In genomic region chr9:86947146-86948081, GRCh38 we compare ENCODE assay signal across 8 cellular contexts. TPM values are rescaled to one million over a fixed set of nuclear protein-coding genes. Genes with fewer than 3 reads are reported as not detected.
DNase-seq lines count a peak whose midpoint lies in the region; ATAC-seq lines count a peak whose summit lies in the region.

Gene GAS1 (minus strand): TSS chr9:86947506. CDS start chr9:86946779, 727 bp downstream.

- H3K27ac Mint-ChIP-seq in activated CD4-positive, alpha-beta T cell treated with anti-CD3 and anti-CD28 coated beads, Interleukin-2, amount 10 ng/mL, durations not matched to agents 7 days and 5 days: peak within 1 kb of the TSS; percentile 80

- POLR2A ChIA-PET in activated CD4-positive, alpha-beta T cell treated with anti-CD3 and anti-CD28 coated beads, Interleukin-2, amount 10 ng/mL, durations not matched to agents 7 days and 5 days (lab: Charles Lee): interaction anchor here (0.6 to 0.7 kb wide), 2 partner anchors 363 to 849 kb away, joined by 3 to 5 read pairs; no protein-coding TSS in a partner anchor

- peaks cover 3% of the 10 kb centered on the region for H3K36me3 Mint-ChIP-seq in activated CD4-positive, alpha-beta T cell treated with anti-CD3 and anti-CD28 coated beads, Interleukin-2, amount 10 ng/mL, durations not matched to agents 7 days and 5 days (ENCODE audit: low read depth)

- CTCF ChIA-PET in activated CD4-positive, alpha-beta T cell treated with anti-CD3 and anti-CD28 coated beads, Interleukin-2, amount 10 ng/mL, durations not matched to agents 7 days and 5 days (lab: Charles Lee): no interaction called here

- DNase-seq in NCI-H2196 treated with DMSO at 0.1 percent for 48 hours (lab: John Stamatoyannopoulos, UW; ENCODE audit: unreplicated experiment): peak; percentile 35
- peak; percentile 77 for DNase-seq in activated CD4-positive, alpha-beta T cell treated with anti-CD3 and anti-CD28 coated beads, Interleukin-2, amount 10 ng/mL, durations not matched to agents 7 days and 5 days
- DNase-seq in dermis blood vessel endothelial cell: peak; percentile 90
- peak; percentile 79 for DNase-seq in left lobe of liver (ENCODE audit: low spot score)
- peak; percentile 58 for DNase-seq in stimulated activated CD4-positive, alpha-beta T cell treated with anti-CD3 and anti-CD28 coated beads, Interleukin-1b, Interleukin-23, amount 100 ng/mL, for 48 hours

- ATAC-seq in GM18498 (IDR thresholded peaks at IDR 0.05; ENCODE audit: unreplicated experiment) (peak; percentile 69), HG02885 (IDR thresholded peaks at IDR 0.05; ENCODE audit: poor library complexity, unreplicated experiment) (peak; percentile 52), left lobe of liver (peak; percentile 72), HG03039 (IDR thresholded peaks at IDR 0.05; ENCODE audit: unreplicated experiment) (no peak)

- peaks cover 32% of the 10 kb centered on the region for H3K27me3 Mint-ChIP-seq in activated CD4-positive, alpha-beta T cell treated with anti-CD3 and anti-CD28 coated beads, Interleukin-2, amount 10 ng/mL, durations not matched to agents 7 days and 5 days

- H3K4me1 Mint-ChIP-seq in activated CD4-positive, alpha-beta T cell treated with anti-CD3 and anti-CD28 coated beads, Interleukin-2, amount 10 ng/mL, durations not matched to agents 7 days and 5 days: peaks cover 21% of the 10 kb centered on the region

- H3K9me3 Mint-ChIP-seq in activated CD4-positive, alpha-beta T cell treated with anti-CD3 and anti-CD28 coated beads, Interleukin-2, amount 10 ng/mL, durations not matched to agents 7 days and 5 days: peaks cover 9% of the 10 kb centered on the region

- peak within 1 kb of the TSS; percentile 79 for H3K4me3 Mint-ChIP-seq in activated CD4-positive, alpha-beta T cell treated with anti-CD3 and anti-CD28 coated beads, Interleukin-2, amount 10 ng/mL, durations not matched to agents 7 days and 5 days

RNA-seq across cellular contexts. Expression of gene GAS1, which starts in this region (rescaled TPM):
- under 1 TPM; 0.54 to 0.62 TPM for total RNA-seq in activated CD4-positive, alpha-beta T cell treated with anti-CD3 and anti-CD28 coated beads, Interleukin-2, amount 10 ng/mL, durations not matched to agents 7 days and 5 days
- 1.4 and 1.5 TPM in 2 replicates for total RNA-seq in dermis blood vessel endothelial cell
- total RNA-seq in left lobe of liver: 1.4 TPM

Comparison
In these comparisons a context has a peak if more than half of its experiments do, and no peak if none do; other contexts are left out.
1. Peak in DNase-seq in activated CD4-positive, alpha-beta T cell treated with anti-CD3 and anti-CD28 coated beads, Interleukin-2, amount 10 ng/mL, durations not matched to agents 7 days and 5 days; RNA of the gene not detected or under 1 TPM.
2. DNase-seq: peak in every context shown above with its lines; median percentile 90 in dermis blood vessel endothelial cell; 79 in left lobe of liver; 77 in activated CD4-positive, alpha-beta T cell treated with anti-CD3 and anti-CD28 coated beads, Interleukin-2, amount 10 ng/mL, durations not matched to agents 7 days and 5 days; 58 in stimulated activated CD4-positive, alpha-beta T cell treated with anti-CD3 and anti-CD28 coated beads, Interleukin-1b, Interleukin-23, amount 100 ng/mL, for 48 hours; 35 in NCI-H2196 treated with DMSO at 0.1 percent for 48 hours.